ENCODE assay signal across 37 cellular contexts in genomic region chr22:48600171-48600570, GRCh38.
DNase-seq lines count a peak whose midpoint lies in the region; FAIRE-seq and TF ChIP-seq lines count a peak whose summit lies in the region.
"Had no signal": no experiment of that assay in that cellular context is flagged by ENCODE, and none has a peak within 500 bp of the region (broad histone marks: within the 10 kb centered on the region; RNA-seq: fewer than 3 reads in every experiment).

No MANE protein-coding gene starts in this region.

- H3K27me3 ChIP-seq in bronchial epithelial cell (ENCODE audit: control insufficient read depth, insufficient read depth, low read length), result no peaks in the 10 kb centered on the region
- H3K27me3 ChIP-seq in neural progenitor cell, result no peaks in the 10 kb centered on the region
- H3K27me3 ChIP-seq in neuronal stem cell (ENCODE audit: control insufficient read depth in 3 of 3, insufficient read depth in 3 of 3, low read depth in 1 of 3, low read length in 3 of 3), result peaks cover 0 to 2% (median 0%) of the 10 kb centered on the region in 3 experiments
- H3K27me3 ChIP-seq: BE2C had no signal

- peak overlapping the region; percentile 78 for H3K27ac Mint-ChIP-seq in nephron progenitor cell
- H3K27ac Mint-ChIP-seq in neural progenitor cell, result peak overlapping the region; percentile 17
- H3K27ac Mint-ChIP-seq: B cell; CD14-positive monocyte; CD4-positive, alpha-beta memory T cell; CD4-positive, alpha-beta T cell; CD4-positive, CD25-positive, alpha-beta regulatory T cell; CD8-positive, alpha-beta memory T cell; CD8-positive, alpha-beta T cell had no signal

- H3K18ac ChIP-seq in neuronal stem cell (ENCODE audit: low read length), result peak overlapping the region; percentile 71

- H2BK120ac ChIP-seq in neuronal stem cell (ENCODE audit: low read depth, low read length), result no peak overlapping the region

- no peak overlapping the region for H2AFZ ChIP-seq in neural progenitor cell (replicated peaks)
- H2AFZ ChIP-seq in neuronal stem cell (ENCODE audit: low read length), result no peak overlapping the region

- H3K4me3 ChIP-seq in bronchial epithelial cell (ENCODE audit: low read depth, low read length) (no peak overlapping the region), neural progenitor cell (no peak overlapping the region), neuronal stem cell (ENCODE audit: low read length in 2 of 2) (peak overlapping the region in 1 of 2 donors; percentile 37)
- H3K4me3 ChIP-seq: A549; BLaER1; BLaER1 treated with 17β-estradiol and CSF1 and Interleukin-3, amounts not matched to agents 10 nM and 100 nM had no signal

- H3K4me3 Mint-ChIP-seq in nephron progenitor cell (no peak overlapping the region), neural progenitor cell (no peak overlapping the region)
- H3K4me3 Mint-ChIP-seq: B cell; CD14-positive monocyte; CD4-positive, alpha-beta memory T cell; CD4-positive, alpha-beta T cell; CD4-positive, CD25-positive, alpha-beta regulatory T cell; CD8-positive, alpha-beta memory T cell; CD8-positive, alpha-beta T cell had no signal

- TF ChIP-seq CTCF in bronchial epithelial cell (IDR thresholded peaks at IDR 0.05; ENCODE audit: insufficient read depth, low read length, severe bottlenecking), result no peak
- TF ChIP-seq CTCF in nephron progenitor cell (IDR thresholded peaks at IDR 0.05), result no peak
- TF ChIP-seq CTCF in neural progenitor cell (IDR thresholded peaks at IDR 0.05), result no peak

- no peaks in the 10 kb centered on the region for H3F3A ChIP-seq in neural progenitor cell (ENCODE audit: low read depth)

- peaks cover 22% of the 10 kb centered on the region for H3K79me1 ChIP-seq in neuronal stem cell (ENCODE audit: low read depth, low read length)

- DNase-seq in bronchial epithelial cell (ENCODE audit: low read depth) (no peak), nephron progenitor cell (no peak), neural progenitor cell (ENCODE audit: low spot score) (no peak), neuronal stem cell (ENCODE audit: low spot score) (no peak), NCI-H526 treated with DMSO at 0.1 percent for 48 hours (lab: John Stamatoyannopoulos, UW) (no peak), NCI-H1417 treated with DMSO at 0.1 percent for 48 hours (lab: John Stamatoyannopoulos, UW) (no peak), NCI-H1694 (lab: John Stamatoyannopoulos, UW) (no peak), H4 (ENCODE audit: low spot score) (no peak)
- DNase-seq: 8988T; ACHN; AML-193; BE2C; C1 segment of cervical spinal cord; Caco-2; Calu3; CD4-positive, alpha-beta memory T cell; CD4-positive, alpha-beta T cell; CD4-positive, CD25-positive, alpha-beta regulatory T cell; CD8-positive, alpha-beta memory T cell; CD8-positive, alpha-beta T cell; COR-L47; DMS 273 treated with DMSO at 0.1 percent for 48 hours; DMS153; DMS53; DMS79; DMS79 treated with DMSO at 0.1 percent for 48 hours; DND-41; EL had no signal

- H3K36me3 Mint-ChIP-seq in nephron progenitor cell (ENCODE audit: low read depth) (peaks cover 18% of the 10 kb centered on the region), neural progenitor cell (peaks cover 15% of the 10 kb centered on the region)
- H3K36me3 Mint-ChIP-seq: CD14-positive monocyte; CD4-positive, alpha-beta memory T cell; CD8-positive, alpha-beta T cell had no signal

- no peaks in the 10 kb centered on the region for H3K4me1 Mint-ChIP-seq in nephron progenitor cell
- H3K4me1 Mint-ChIP-seq in neural progenitor cell, result peaks cover 6% of the 10 kb centered on the region
- H3K4me1 Mint-ChIP-seq: B cell; CD14-positive monocyte; CD4-positive, alpha-beta memory T cell; CD4-positive, CD25-positive, alpha-beta regulatory T cell; CD8-positive, alpha-beta memory T cell had no signal

- no peak overlapping the region for H4K91ac ChIP-seq in neuronal stem cell (ENCODE audit: low read depth, low read length, poor library complexity)

- no peak overlapping the region for H2BK15ac ChIP-seq in neuronal stem cell (ENCODE audit: low read length)

- no CpG with 5 or more reads among the region's 17 CpGs for WGBS in neuronal stem cell (ENCODE audit: extremely low coverage in 2 of 2, insufficient read length in 2 of 2, insufficient replicate concordance in 1 of 2), 2 donors

- H3K9me3 Mint-ChIP-seq in nephron progenitor cell, result peaks cover 25% of the 10 kb centered on the region
- no peaks in the 10 kb centered on the region for H3K9me3 Mint-ChIP-seq in neural progenitor cell

- H3K27me3 Mint-ChIP-seq in nephron progenitor cell (ENCODE audit: low read depth, poor library complexity) (peaks cover 8% of the 10 kb centered on the region), neural progenitor cell (ENCODE audit: insufficient read depth, low read depth) (no peaks in the 10 kb centered on the region)
- H3K27me3 Mint-ChIP-seq: B cell; CD4-positive, alpha-beta memory T cell; CD4-positive, alpha-beta T cell; CD4-positive, CD25-positive, alpha-beta regulatory T cell had no signal

- H4K20me1 ChIP-seq in neural progenitor cell (ENCODE audit: low read depth), result peaks cover 2% of the 10 kb centered on the region

- H3K4ac ChIP-seq in neuronal stem cell (ENCODE audit: low read length), result no peak overlapping the region

- no peaks in the 10 kb centered on the region for H3K36me3 ChIP-seq in bronchial epithelial cell (ENCODE audit: control insufficient read depth, insufficient read depth, low read length)
- H3K36me3 ChIP-seq in neural progenitor cell, result no peaks in the 10 kb centered on the region
- peaks cover 0 to 10% of the 10 kb centered on the region in 2 donors for H3K36me3 ChIP-seq in neuronal stem cell (replicated peaks in 1 of 2; ENCODE audit: control insufficient read depth in 2 of 2, insufficient read depth in 2 of 2, low read length in 2 of 2)
- H3K36me3 ChIP-seq: BE2C, BLaER1 had no signal

- peak overlapping the region; percentile 89 for H3K14ac ChIP-seq in neuronal stem cell (ENCODE audit: low read length)

- peak; percentile 72 for FAIRE-seq in bronchial epithelial cell (lab: Jason Lieb, UNC)
- FAIRE-seq: A204.1, A549, D721Med had no signal

- H4K8ac ChIP-seq in neuronal stem cell (ENCODE audit: low read depth, low read length), result no peak overlapping the region

- H3K9me3 ChIP-seq in neural progenitor cell (ENCODE audit: low read depth), result no peaks in the 10 kb centered on the region
- peaks cover 2 to 6% of the 10 kb centered on the region in 2 donors for H3K9me3 ChIP-seq in neuronal stem cell (replicated peaks in 1 of 2; ENCODE audit: control insufficient read depth in 2 of 2, insufficient read depth in 1 of 2, low read depth in 1 of 2, low read length in 2 of 2)
- H3K9me3 ChIP-seq: A549, BE2C had no signal

- peak overlapping the region; percentile 75 for H2AK5ac ChIP-seq in neuronal stem cell (ENCODE audit: low read depth, low read length)

- H2BK5ac ChIP-seq in neuronal stem cell (ENCODE audit: low read length), result no peak overlapping the region

- peak overlapping the region; percentile 65 for H3K23ac ChIP-seq in neuronal stem cell (ENCODE audit: low read depth, low read length, poor library complexity)

- H3K79me2 ChIP-seq in neural progenitor cell (ENCODE audit: low read depth), result peaks cover 10% of the 10 kb centered on the region

- H2BK12ac ChIP-seq in neuronal stem cell (ENCODE audit: low read length), result no peak overlapping the region

- H3K4me1 ChIP-seq in neural progenitor cell (no peaks in the 10 kb centered on the region), neuronal stem cell (ENCODE audit: control insufficient read depth in 2 of 2, insufficient read depth in 1 of 2, low read depth in 1 of 2, low read length in 2 of 2) (no peaks in the 10 kb centered on the region)
- H3K4me1 ChIP-seq: A549, BE2C, Caco-2 had no signal

- no peak overlapping the region for H3K9ac ChIP-seq in neural progenitor cell
- no peak overlapping the region for H3K9ac ChIP-seq in neuronal stem cell (ENCODE audit: low read depth, low read length, poor library complexity)
- H3K9ac ChIP-seq: BLaER1; BLaER1 treated with 17β-estradiol and CSF1 and Interleukin-3, amounts not matched to agents 10 nM and 100 nM had no signal

- no peak overlapping the region for H3K4me2 ChIP-seq in neural progenitor cell
- H3K4me2 ChIP-seq in neuronal stem cell (ENCODE audit: insufficient read depth, low read length, poor library complexity, severe bottlenecking), result no peak overlapping the region
- H3K4me2 ChIP-seq: A549; BLaER1; BLaER1 treated with 17β-estradiol and CSF1 and Interleukin-3, amounts not matched to agents 10 nM and 100 nM had no signal

- H3K27ac ChIP-seq in neural progenitor cell, result no peak overlapping the region
- no peak overlapping the region for H3K27ac ChIP-seq in neuronal stem cell (replicated peaks; ENCODE audit: low read length)
- H3K27ac ChIP-seq: 22Rv1; A549; BLaER1; BLaER1 treated with 17β-estradiol and CSF1 and Interleukin-3, amounts not matched to agents 10 nM and 100 nM; C4-2B had no signal
